22 cellular contexts compared by ENCODE assay signal in the genomic region with DNA sequence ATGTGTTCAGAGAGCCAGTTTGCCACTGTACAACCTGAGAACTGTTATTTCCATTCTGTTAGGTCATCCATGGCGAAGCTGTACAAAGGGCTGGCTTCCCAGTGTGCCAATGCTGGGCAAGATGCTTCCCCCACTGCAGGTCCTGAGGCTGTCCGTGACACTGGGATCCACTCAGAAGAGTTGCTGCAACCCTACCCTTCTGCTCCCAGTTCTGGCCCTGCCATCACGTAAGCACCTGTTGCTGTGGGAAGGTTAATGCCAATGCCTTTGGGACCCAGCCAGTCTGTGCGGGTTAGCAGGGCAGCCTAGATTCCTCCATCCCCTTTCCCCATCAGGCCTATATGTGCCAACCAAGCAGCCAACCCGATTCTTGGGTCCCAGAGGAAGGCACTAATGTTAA.
DNase-seq lines count a peak whose midpoint lies in the region; ATAC-seq and TF ChIP-seq lines count a peak whose summit lies in the region.
"Had no signal": no experiment of that assay in that cellular context is flagged by ENCODE, and none has a peak within 500 bp of the region (broad histone marks: within the 10 kb centered on the region; RNA-seq: fewer than 3 reads in every experiment).

No MANE protein-coding gene starts in this region.

- ATAC-seq in psoas muscle: peak; percentile 34 to 93 (median 48)
- ATAC-seq in HG03280 (IDR thresholded peaks at IDR 0.05; ENCODE audit: unreplicated experiment): no peak
- ATAC-seq: GM12878 had no signal

- H3K9me3 ChIP-seq in HEK293 (ENCODE audit: control insufficient read depth, insufficient read depth, low read depth, low read length) (no peaks in the 10 kb centered on the region), psoas muscle (no peaks in the 10 kb centered on the region)

- POLR2A ChIA-PET in HEK293 (lab: Yijun Ruan, JAX): no interaction called here

- H3K27me3 ChIP-seq in psoas muscle (ENCODE audit: insufficient read depth in 3 of 3, low read length in 2 of 3): no peaks in the 10 kb centered on the region
- H3K27me3 ChIP-seq: BE2C, BLaER1 had no signal

- H3K4me1 ChIP-seq in HEK293 (ENCODE audit: control insufficient read depth, insufficient read depth, low read length) (no peaks in the 10 kb centered on the region), psoas muscle (peaks cover 6% of the 10 kb centered on the region)
- H3K4me1 ChIP-seq: BE2C had no signal

- intact Hi-C loops in psoas muscle (cut with DNase I): no loop called here

- H3K4me3 ChIP-seq in HEK293 (ENCODE audit: low read depth, low read length) (no peak overlapping the region), psoas muscle (no peak overlapping the region)
- H3K4me3 ChIP-seq: BLaER1, GM12878 had no signal

- H3K36me3 ChIP-seq in HEK293 (ENCODE audit: control insufficient read depth in 2 of 2, insufficient read depth in 1 of 2, low read length in 2 of 2) (no peaks in the 10 kb centered on the region), psoas muscle (ENCODE audit: insufficient read depth in 1 of 2, low read depth in 1 of 2) (no peaks in the 10 kb centered on the region)
- H3K36me3 ChIP-seq: BE2C, BLaER1 had no signal

- CTCF ChIA-PET in HEK293 (lab: Yijun Ruan, JAX): interaction anchor here (1.6 kb wide), 1 partner anchor 11 kb away, joined by 9 read pairs; no protein-coding TSS in a partner anchor

- TF ChIP-seq CTCF in HEK293 (tag by site-specific recombination; IDR thresholded peaks at IDR 0.05): no peak
- TF ChIP-seq CTCF in psoas muscle (IDR thresholded peaks at IDR 0.05): no peak

- 36 to 47% (median 46%) methylated on average over 5 of the region's 5 CpGs for WGBS in psoas muscle, 3 donors

- peak; percentile 57 for DNase-seq in myocyte (ENCODE audit: low read depth)
- no peak for DNase-seq in psoas muscle
- DNase-seq in NCI-H1930 (lab: John Stamatoyannopoulos, UW): no peak
- DNase-seq: 8988T; ACHN; BE2C; C1 segment of cervical spinal cord; CD4-positive, alpha-beta memory T cell; CD4-positive, CD25-positive, alpha-beta regulatory T cell; CD8-positive, alpha-beta memory T cell; COR-L47; DMS 273 treated with DMSO at 0.1 percent for 48 hours; DMS153; DMS53; DMS79; DND-41; EL; GDM1 had no signal

- no peak overlapping the region for H3K27ac ChIP-seq in HEK293 (ENCODE audit: extremely low read depth, low read depth, low read length)
- no peak overlapping the region for H3K27ac ChIP-seq in psoas muscle
- H3K27ac ChIP-seq: BLaER1 had no signal

TF ChIP-seq in HEK293, 187 proteins besides CTCF, POLR2A, EP300 and RAD21:
- TF ChIP-seq SCRT1 (tag by site-specific recombination; IDR thresholded peaks at IDR 0.05; ENCODE audit: borderline replicate concordance) (peak; percentile 48; the same call in 1 of the 2 replicates), SCRT2 (tag by site-specific recombination; IDR thresholded peaks at IDR 0.05) (peak; percentile 89)
- TF ChIP-seq, protein P1, sequence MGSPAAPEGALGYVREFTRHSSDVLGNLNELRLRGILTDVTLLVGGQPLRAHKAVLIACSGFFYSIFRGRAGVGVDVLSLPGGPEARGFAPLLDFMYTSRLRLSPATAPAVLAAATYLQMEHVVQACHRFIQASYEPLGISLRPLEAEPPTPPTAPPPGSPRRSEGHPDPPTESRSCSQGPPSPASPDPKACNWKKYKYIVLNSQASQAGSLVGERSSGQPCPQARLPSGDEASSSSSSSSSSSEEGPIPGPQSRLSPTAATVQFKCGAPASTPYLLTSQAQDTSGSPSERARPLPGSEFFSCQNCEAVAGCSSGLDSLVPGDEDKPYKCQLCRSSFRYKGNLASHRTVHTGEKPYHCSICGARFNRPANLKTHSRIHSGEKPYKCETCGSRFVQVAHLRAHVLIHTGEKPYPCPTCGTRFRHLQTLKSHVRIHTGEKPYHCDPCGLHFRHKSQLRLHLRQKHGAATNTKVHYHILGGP (tag by site-specific recombination; IDR thresholded peaks at IDR 0.05): no peak
